In the genomic region with DNA sequence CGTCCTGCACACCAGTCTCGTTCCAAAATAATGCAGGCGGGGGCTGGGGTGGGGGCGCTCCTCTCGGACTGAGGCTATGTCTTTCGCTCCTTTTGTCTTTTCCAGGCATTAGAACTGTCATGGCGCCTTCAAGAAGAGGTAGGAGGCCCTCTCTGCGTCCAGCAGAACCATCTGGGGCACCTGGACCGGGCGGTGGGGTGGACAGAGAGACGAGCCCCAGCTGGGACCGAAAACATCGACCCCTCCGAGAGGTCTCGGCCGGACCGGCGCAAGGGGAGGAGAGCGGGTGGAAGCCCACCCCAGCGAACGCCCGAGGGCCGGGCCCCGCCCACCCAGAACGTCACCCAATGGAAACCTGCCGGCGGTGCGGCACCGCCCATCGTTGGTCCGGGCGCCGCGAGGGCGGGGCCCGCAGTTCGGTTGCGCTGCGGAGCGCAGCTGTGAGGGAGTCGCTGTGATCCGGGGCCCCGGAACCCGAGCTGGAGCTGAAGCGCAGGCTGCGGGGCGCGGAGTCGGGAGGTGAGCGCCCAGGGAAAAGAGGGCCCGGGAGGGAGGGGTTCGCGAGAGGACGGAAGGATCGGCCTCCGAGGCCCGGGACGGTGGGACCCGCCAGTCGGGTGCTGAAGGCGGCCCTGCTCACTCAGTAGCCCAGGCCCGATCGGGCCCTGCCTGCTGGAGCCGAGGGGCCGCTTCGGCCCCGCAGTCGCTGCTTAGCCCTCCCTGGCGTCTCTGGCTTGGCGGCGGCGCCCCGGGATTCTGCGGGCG, we compare ENCODE assay signal across 1 cellular context.
A peak's percentile ranks its signal among the peaks of the same experiment; 100 is the strongest.
TF ChIP-seq lines count a peak whose summit lies in the region.

Gene NRBP1 (plus strand): TSS at position 419 of the 765 bp plus-strand sequence. CDS start 4,643 bp downstream, outside the sequence.

TF ChIP-seq in HepG2, 621 proteins besides CTCF, POLR2A, EP300 and RAD21 (continued from another document and continues in another):
- TF ChIP-seq, protein P1, sequence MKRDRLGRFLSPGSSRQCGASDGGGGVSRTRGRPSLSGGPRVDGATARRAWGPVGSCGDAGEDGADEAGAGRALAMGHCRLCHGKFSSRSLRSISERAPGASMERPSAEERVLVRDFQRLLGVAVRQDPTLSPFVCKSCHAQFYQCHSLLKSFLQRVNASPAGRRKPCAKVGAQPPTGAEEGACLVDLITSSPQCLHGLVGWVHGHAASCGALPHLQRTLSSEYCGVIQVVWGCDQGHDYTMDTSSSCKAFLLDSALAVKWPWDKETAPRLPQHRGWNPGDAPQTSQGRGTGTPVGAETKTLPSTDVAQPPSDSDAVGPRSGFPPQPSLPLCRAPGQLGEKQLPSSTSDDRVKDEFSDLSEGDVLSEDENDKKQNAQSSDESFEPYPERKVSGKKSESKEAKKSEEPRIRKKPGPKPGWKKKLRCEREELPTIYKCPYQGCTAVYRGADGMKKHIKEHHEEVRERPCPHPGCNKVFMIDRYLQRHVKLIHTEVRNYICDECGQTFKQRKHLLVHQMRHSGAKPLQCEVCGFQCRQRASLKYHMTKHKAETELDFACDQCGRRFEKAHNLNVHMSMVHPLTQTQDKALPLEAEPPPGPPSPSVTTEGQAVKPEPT (CRISPR knock-in tag; IDR thresholded peaks at IDR 0.05; ENCODE audit: low read depth) = peak; percentile 78; the same call in 1 of the 2 replicates
- TF ChIP-seq ZNF350 (CRISPR knock-in tag; IDR thresholded peaks at IDR 0.05; ENCODE audit: borderline replicate concordance, low read depth) (peak; percentile 83; the same call in 1 of the 2 replicates), ZNF3 (CRISPR knock-in tag; IDR thresholded peaks at IDR 0.05) (no peak; the same call in 1 of the 2 replicates), SALL2 (CRISPR knock-in tag; IDR thresholded peaks at IDR 0.05) (peak; percentile 42; the same call in 1 of the 2 replicates), TFAP4 (IDR thresholded peaks at IDR 0.05; ENCODE audit: borderline replicate concordance, low read depth) (peak; percentile 88; the same call in 1 of the 2 replicates), IRF2 (CRISPR knock-in tag; IDR thresholded peaks at IDR 0.05) (peak; percentile 57), STAG1 (CRISPR knock-in tag; IDR thresholded peaks at IDR 0.05) (no peak; the same call in 1 of the 2 replicates), LCORL (IDR thresholded peaks at IDR 0.05) (no peak), LCORL (CRISPR knock-in tag; IDR thresholded peaks at IDR 0.05) (peak; percentile 84), ZNF788 (CRISPR knock-in tag; IDR thresholded peaks at IDR 0.05; ENCODE audit: borderline replicate concordance) (peak; percentile 30; the same call in 1 of the 2 replicates), NFRKB (IDR thresholded peaks at IDR 0.05) (no peak), HMGA1 (CRISPR knock-in tag; conservative IDR thresholded peaks at IDR 0.05) (no peak), CREB3 (CRISPR knock-in tag; IDR thresholded peaks at IDR 0.05) (no peak), ZNF354B (CRISPR knock-in tag; IDR thresholded peaks at IDR 0.05) (no peak), IKZF1 (IDR thresholded peaks at IDR 0.05) (no peak), NR3C1 (CRISPR knock-in tag; IDR thresholded peaks at IDR 0.05) (no peak), CBX2 (IDR thresholded peaks at IDR 0.05; ENCODE audit: low read depth, low read length) (no peak), CBX2 (CRISPR knock-in tag; IDR thresholded peaks at IDR 0.05; ENCODE audit: low read depth) (no peak), PPARG (CRISPR knock-in tag; conservative IDR thresholded peaks at IDR 0.05) (peak; percentile 48; the same call in 1 of the 2 replicates), PAF1 (CRISPR knock-in tag; IDR thresholded peaks at IDR 0.05) (no peak), KLF13 (CRISPR knock-in tag; IDR thresholded peaks at IDR 0.05) (no peak; the same call in 1 of the 2 replicates), ATF7-NPFF (CRISPR knock-in tag; IDR thresholded peaks at IDR 0.05; ENCODE audit: low read depth) (peak; percentile 64; the same call in 1 of the 2 replicates), SMAD3 (CRISPR knock-in tag; IDR thresholded peaks at IDR 0.05) (0 out of 2 replicates have a peak, but pooled peaks have one; percentile 17), TBX2 (CRISPR knock-in tag; IDR thresholded peaks at IDR 0.05; ENCODE audit: borderline replicate concordance) (peak; percentile 77), KLF9 (CRISPR knock-in tag; IDR thresholded peaks at IDR 0.05; ENCODE audit: low read depth) (peak; percentile 94), TEAD2 (CRISPR knock-in tag; IDR thresholded peaks at IDR 0.05) (no peak), POLR2AphosphoS2 (IDR thresholded peaks at IDR 0.05; ENCODE audit: low read depth, low read length) (peak; percentile 86), ZBTB46 (CRISPR knock-in tag; IDR thresholded peaks at IDR 0.05; ENCODE audit: borderline replicate concordance) (no peak), RFXAP (CRISPR knock-in tag; IDR thresholded peaks at IDR 0.05; ENCODE audit: borderline replicate concordance) (peak; percentile 55; the same call in 1 of the 2 replicates), SP4 (CRISPR knock-in tag; IDR thresholded peaks at IDR 0.05) (peak; percentile 96), XBP1 (CRISPR knock-in tag; IDR thresholded peaks at IDR 0.05) (no peak)
- TF ChIP-seq, protein P2, sequence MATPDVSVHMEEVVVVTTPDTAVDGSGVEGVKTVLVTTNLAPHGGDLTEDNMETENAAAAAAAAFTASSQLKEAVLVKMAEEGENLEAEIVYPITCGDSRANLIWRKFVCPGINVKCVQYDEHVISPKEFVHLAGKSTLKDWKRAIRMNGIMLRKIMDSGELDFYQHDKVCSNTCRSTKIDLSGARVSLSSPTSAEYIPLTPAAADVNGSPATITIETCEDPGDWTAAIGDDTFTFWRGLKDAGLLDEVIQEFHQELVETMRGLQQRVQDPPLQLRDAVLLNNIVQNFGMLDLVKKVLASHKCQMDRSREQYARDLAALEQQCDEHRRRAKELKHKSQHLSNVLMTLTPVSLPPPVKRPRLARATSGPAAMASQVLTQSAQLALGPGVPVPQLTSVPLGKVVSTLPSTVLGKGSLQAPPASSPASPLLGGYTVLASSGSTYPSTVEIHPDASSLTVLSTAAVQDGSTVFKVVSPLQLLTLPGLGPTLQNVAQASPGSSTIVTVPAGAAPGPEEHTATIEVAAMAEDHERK (CRISPR knock-in tag; IDR thresholded peaks at IDR 0.05; ENCODE audit: low read depth) = 0 out of 2 replicates have a peak, but pooled peaks have one; percentile 40
- TF ChIP-seq, protein P3, sequence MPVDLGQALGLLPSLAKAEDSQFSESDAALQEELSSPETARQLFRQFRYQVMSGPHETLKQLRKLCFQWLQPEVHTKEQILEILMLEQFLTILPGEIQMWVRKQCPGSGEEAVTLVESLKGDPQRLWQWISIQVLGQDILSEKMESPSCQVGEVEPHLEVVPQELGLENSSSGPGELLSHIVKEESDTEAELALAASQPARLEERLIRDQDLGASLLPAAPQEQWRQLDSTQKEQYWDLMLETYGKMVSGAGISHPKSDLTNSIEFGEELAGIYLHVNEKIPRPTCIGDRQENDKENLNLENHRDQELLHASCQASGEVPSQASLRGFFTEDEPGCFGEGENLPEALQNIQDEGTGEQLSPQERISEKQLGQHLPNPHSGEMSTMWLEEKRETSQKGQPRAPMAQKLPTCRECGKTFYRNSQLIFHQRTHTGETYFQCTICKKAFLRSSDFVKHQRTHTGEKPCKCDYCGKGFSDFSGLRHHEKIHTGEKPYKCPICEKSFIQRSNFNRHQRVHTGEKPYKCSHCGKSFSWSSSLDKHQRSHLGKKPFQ (CRISPR knock-in tag; IDR thresholded peaks at IDR 0.05; ENCODE audit: insufficient replicate concordance) = peak; percentile 88
- TF ChIP-seq, protein P4, sequence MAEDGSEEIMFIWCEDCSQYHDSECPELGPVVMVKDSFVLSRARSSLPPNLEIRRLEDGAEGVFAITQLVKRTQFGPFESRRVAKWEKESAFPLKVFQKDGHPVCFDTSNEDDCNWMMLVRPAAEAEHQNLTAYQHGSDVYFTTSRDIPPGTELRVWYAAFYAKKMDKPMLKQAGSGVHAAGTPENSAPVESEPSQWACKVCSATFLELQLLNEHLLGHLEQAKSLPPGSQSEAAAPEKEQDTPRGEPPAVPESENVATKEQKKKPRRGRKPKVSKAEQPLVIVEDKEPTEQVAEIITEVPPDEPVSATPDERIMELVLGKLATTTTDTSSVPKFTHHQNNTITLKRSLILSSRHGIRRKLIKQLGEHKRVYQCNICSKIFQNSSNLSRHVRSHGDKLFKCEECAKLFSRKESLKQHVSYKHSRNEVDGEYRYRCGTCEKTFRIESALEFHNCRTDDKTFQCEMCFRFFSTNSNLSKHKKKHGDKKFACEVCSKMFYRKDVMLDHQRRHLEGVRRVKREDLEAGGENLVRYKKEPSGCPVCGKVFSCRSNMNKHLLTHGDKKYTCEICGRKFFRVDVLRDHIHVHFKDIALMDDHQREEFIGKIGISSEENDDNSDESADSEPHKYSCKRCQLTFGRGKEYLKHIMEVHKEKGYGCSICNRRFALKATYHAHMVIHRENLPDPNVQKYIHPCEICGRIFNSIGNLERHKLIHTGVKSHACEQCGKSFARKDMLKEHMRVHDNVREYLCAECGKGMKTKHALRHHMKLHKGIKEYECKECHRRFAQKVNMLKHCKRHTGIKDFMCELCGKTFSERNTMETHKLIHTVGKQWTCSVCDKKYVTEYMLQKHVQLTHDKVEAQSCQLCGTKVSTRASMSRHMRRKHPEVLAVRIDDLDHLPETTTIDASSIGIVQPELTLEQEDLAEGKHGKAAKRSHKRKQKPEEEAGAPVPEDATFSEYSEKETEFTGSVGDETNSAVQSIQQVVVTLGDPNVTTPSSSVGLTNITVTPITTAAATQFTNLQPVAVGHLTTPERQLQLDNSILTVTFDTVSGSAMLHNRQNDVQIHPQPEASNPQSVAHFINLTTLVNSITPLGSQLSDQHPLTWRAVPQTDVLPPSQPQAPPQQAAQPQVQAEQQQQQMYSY (CRISPR knock-in tag; IDR thresholded peaks at IDR 0.05) = no peak; the same call in 1 of the 2 replicates
- TF ChIP-seq, protein P5, sequence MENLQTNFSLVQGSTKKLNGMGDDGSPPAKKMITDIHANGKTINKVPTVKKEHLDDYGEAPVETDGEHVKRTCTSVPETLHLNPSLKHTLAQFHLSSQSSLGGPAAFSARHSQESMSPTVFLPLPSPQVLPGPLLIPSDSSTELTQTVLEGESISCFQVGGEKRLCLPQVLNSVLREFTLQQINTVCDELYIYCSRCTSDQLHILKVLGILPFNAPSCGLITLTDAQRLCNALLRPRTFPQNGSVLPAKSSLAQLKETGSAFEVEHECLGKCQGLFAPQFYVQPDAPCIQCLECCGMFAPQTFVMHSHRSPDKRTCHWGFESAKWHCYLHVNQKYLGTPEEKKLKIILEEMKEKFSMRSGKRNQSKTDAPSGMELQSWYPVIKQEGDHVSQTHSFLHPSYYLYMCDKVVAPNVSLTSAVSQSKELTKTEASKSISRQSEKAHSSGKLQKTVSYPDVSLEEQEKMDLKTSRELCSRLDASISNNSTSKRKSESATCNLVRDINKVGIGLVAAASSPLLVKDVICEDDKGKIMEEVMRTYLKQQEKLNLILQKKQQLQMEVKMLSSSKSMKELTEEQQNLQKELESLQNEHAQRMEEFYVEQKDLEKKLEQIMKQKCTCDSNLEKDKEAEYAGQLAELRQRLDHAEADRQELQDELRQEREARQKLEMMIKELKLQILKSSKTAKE (CRISPR knock-in tag; IDR thresholded peaks at IDR 0.05; ENCODE audit: borderline replicate concordance) = peak; percentile 50
- TF ChIP-seq, protein P6, sequence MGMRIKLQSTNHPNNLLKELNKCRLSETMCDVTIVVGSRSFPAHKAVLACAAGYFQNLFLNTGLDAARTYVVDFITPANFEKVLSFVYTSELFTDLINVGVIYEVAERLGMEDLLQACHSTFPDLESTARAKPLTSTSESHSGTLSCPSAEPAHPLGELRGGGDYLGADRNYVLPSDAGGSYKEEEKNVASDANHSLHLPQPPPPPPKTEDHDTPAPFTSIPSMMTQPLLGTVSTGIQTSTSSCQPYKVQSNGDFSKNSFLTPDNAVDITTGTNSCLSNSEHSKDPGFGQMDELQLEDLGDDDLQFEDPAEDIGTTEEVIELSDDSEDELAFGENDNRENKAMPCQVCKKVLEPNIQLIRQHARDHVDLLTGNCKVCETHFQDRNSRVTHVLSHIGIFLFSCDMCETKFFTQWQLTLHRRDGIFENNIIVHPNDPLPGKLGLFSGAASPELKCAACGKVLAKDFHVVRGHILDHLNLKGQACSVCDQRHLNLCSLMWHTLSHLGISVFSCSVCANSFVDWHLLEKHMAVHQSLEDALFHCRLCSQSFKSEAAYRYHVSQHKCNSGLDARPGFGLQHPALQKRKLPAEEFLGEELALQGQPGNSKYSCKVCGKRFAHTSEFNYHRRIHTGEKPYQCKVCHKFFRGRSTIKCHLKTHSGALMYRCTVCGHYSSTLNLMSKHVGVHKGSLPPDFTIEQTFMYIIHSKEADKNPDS (CRISPR knock-in tag; IDR thresholded peaks at IDR 0.05) = peak; percentile 87; the same call in 1 of the 2 replicates
- TF ChIP-seq, protein P7, sequence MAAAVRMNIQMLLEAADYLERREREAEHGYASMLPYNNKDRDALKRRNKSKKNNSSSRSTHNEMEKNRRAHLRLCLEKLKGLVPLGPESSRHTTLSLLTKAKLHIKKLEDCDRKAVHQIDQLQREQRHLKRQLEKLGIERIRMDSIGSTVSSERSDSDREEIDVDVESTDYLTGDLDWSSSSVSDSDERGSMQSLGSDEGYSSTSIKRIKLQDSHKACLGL (CRISPR knock-in tag; IDR thresholded peaks at IDR 0.05) = peak; percentile 82
- TF ChIP-seq, protein P8, sequence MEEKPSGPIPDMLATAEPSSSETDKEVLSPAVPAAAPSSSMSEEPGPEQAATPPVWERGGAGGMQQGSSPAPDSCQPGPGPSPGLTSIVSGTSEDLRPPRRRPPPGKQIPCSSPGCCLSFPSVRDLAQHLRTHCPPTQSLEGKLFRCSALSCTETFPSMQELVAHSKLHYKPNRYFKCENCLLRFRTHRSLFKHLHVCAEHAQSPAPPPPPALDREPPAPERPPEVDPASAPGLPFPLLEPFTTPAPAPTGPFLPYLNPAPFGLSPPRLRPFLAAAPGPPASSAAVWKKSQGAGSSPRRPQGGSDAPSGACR (CRISPR knock-in tag; IDR thresholded peaks at IDR 0.05) = 0 out of 2 replicates have a peak, but pooled peaks have one; percentile 25
